ENCODE assay signal across 8 cellular contexts in the genomic region with DNA sequence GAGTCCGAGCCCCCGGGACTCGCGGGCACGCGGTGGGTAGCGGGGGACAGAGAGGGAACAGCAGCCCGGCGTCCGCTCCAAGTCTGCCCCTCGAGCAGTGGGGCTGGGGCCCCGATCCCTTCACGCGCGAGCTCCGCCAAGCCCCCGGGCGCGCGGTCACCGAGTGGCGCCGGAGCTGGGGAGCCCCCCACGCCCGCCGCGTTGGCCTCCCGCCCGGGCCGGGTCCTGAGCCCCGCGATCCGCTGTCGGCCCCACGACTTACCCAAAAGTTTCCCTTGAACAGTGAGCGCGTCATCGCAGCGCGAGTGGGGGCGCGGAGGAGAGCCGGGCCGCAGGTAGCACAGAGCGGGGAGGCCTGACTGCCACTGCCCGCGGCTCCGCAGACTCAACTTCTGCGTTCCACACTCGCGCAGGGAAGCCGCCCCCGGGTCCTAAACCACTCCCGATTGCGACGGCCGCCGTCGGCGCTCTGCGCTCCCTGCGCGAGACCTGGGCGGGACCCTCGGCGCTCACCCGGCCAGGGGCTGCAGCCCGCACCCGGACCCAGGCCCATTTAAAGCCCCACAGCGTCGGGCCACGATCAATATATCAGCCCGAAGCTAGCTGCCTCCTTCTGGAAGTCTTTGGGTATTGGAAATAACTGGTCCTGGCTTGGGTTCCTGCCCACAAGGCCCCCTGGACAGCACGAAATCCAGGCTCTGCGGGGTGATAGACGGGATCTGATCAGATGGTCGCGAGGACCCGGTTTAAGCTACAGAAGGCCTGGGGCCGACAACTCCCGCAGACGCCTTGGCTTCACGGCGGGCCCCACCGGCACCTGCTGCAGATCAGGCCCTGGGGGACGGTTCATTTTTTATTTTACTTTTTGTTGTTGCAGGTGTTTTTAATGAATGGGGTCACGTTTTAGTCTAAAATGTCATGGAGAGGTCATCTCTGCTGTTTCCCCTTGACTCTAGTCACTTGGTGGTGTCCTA. TPM values are rescaled to one million over a fixed set of nuclear protein-coding genes. Genes with fewer than 3 reads are reported as not detected.
A peak's percentile ranks its signal among the peaks of the same experiment; 100 is the strongest.
DNase-seq lines count a peak whose midpoint lies in the region; ATAC-seq and TF ChIP-seq lines count a peak whose summit lies in the region.

A gene with protein sequence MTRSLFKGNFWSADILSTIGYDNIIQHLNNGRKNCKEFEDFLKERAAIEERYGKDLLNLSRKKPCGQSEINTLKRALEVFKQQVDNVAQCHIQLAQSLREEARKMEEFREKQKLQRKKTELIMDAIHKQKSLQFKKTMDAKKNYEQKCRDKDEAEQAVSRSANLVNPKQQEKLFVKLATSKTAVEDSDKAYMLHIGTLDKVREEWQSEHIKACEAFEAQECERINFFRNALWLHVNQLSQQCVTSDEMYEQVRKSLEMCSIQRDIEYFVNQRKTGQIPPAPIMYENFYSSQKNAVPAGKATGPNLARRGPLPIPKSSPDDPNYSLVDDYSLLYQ (minus strand): TSS at position 367 of the 974 bp plus-strand sequence. CDS start 72 bp downstream, at position 295.

- H3K4me1 ChIP-seq in GM23338 (ENCODE audit: insufficient read depth): no peaks in the 10 kb centered on the region
- H3K4me1 ChIP-seq in lung (ENCODE audit: control insufficient read depth in 2 of 2, insufficient read depth in 2 of 2, low read length in 2 of 2): peaks cover 0 to 5% of the 10 kb centered on the region in 2 donors
- 0 out of 2 replicates have a peak, but pooled peaks cover 3% of the 10 kb centered on the region for H3K4me1 ChIP-seq in PC-9 (replicated peaks; ENCODE audit: insufficient read depth)

- no peak within 1 kb of the TSS for H3K27ac ChIP-seq in GM23338 (ENCODE audit: low read depth)
- H3K27ac ChIP-seq in lung (ENCODE audit: low read depth in 1 of 2, low read length in 1 of 2): peak within 1 kb of the TSS in 1 of 2 donors; percentile 3
- no peak within 1 kb of the TSS for H3K27ac ChIP-seq in PC-9

- H3K4me2 ChIP-seq in GM23338 (peak within 1 kb of the TSS; percentile 88), PC-9 (no peak within 1 kb of the TSS)

- TF ChIP-seq CTCF in GM23338 (conservative IDR thresholded peaks at IDR 0.05; ENCODE audit: low read depth in 2 of 2) (no peak), lung (IDR thresholded peaks at IDR 0.05; ENCODE audit: control extremely low read depth, extremely low read depth) (no peak), PC-9 (conservative IDR thresholded peaks at IDR 0.05) (no peak)

- ATAC-seq in GM23338: peak; percentile 78
- peak; percentile 88 for ATAC-seq in lung (ENCODE audit: insufficient read depth, low FRiP score)

- H3K9me2 ChIP-seq in GM23338 (ENCODE audit: insufficient read depth): no peaks in the 10 kb centered on the region
- H3K9me2 ChIP-seq in PC-9 (ENCODE audit: insufficient read depth): no peaks in the 10 kb centered on the region

- DNase-seq in EH (ENCODE audit: low read depth) (peak; percentile 71), GM23338 (ENCODE audit: low spot score) (peak; percentile 72), MV-4-11 (lab: John Stamatoyannopoulos, UW) (peak; percentile 51), dermis blood vessel endothelial cell (peak; percentile 62), lung (ENCODE audit: low spot score) (peak; percentile 78), PC-9 (no peak)
- DNase-seq in activated CD4-positive, alpha-beta T cell treated with anti-CD3 and anti-CD28 coated beads, Interleukin-2, amount 50 U/mL, for 1 hour: peak; percentile 70
- peak; percentile 44 to 61 (median 44) for DNase-seq in stimulated activated CD4-positive, alpha-beta T cell treated with anti-CD3 and anti-CD28 coated beads, TNF-alpha, amount 100 ng/mL, for 48 hours (ENCODE audit: low read depth in 3 of 3)

- H3K4me1 Mint-ChIP-seq in GM23338: peaks cover 2% of the 10 kb centered on the region; the same call in 2 of the 3 replicates

- POLR2A ChIA-PET in PC-9 (lab: Charles Lee; ENCODE audit: unreplicated experiment): no interaction called here

- H3K9me3 ChIP-seq in lung (ENCODE audit: control insufficient read depth in 2 of 2, insufficient read depth in 1 of 2, low read length in 1 of 2) (no peaks in the 10 kb centered on the region), PC-9 (ENCODE audit: insufficient read depth, low read depth) (0 out of 2 replicates have a peak, but pooled peaks cover 3% of the 10 kb centered on the region)

- peak within 1 kb of the TSS; percentile 77 for H3K4me3 Mint-ChIP-seq in GM23338

- intact Hi-C loops in PC-9 (cut with micrococcal nuclease; ENCODE audit: unreplicated experiment): loop anchor here (5.0 kb wide), 2 partner anchors 100 to 405 kb away; no protein-coding TSS in a partner anchor

- peaks cover 5% of the 10 kb centered on the region; the same call in 1 of the 3 replicates for H3K36me3 Mint-ChIP-seq in GM23338 (ENCODE audit: low read depth)

- no TSS peak for BruUV-seq in PC-9 (replicated peaks; lab: Mats Ljungman, UMichigan)

- H3K4me3 ChIP-seq in GM23338: peak within 1 kb of the TSS; percentile 81
- peak within 1 kb of the TSS; percentile 66 for H3K4me3 ChIP-seq in lung
- H3K4me3 ChIP-seq in PC-9: no peak within 1 kb of the TSS

- H3F3A ChIP-seq in GM23338 (replicated peaks; ENCODE audit: low read depth) (peaks cover 7% of the 10 kb centered on the region; the same call in 1 of the 2 replicates), PC-9 (ENCODE audit: insufficient read depth, low read depth) (peaks cover 13% of the 10 kb centered on the region; the same call in 1 of the 2 replicates)

- 8 to 12% methylated on average over 64 to 87 of the region's 87 CpGs for WGBS in lung, 2 donors

- H2AFZ ChIP-seq in GM23338 (peak within 1 kb of the TSS; percentile 98), PC-9 (no peak within 1 kb of the TSS)

- no peaks in the 10 kb centered on the region for H3K9me3 Mint-ChIP-seq in GM23338

- no peak within 1 kb of the TSS for H3K27ac Mint-ChIP-seq in GM23338

- H3K27me3 ChIP-seq in GM23338 (ENCODE audit: insufficient read depth): peaks cover 39% of the 10 kb centered on the region
- no peaks in the 10 kb centered on the region for H3K27me3 ChIP-seq in lung (ENCODE audit: control insufficient read depth, insufficient read depth)
- H3K27me3 ChIP-seq in PC-9 (ENCODE audit: insufficient read depth, low read depth): no peaks in the 10 kb centered on the region

- H3K27me3 Mint-ChIP-seq in GM23338 (ENCODE audit: insufficient read depth, low read depth, poor library complexity): peaks cover 32% of the 10 kb centered on the region

- no peaks in the 10 kb centered on the region for H3K36me3 ChIP-seq in GM23338 (ENCODE audit: insufficient read depth)
- H3K36me3 ChIP-seq in lung (ENCODE audit: control insufficient read depth in 2 of 2, insufficient read depth in 2 of 2, low read length in 2 of 2): no peaks in the 10 kb centered on the region
- no peaks in the 10 kb centered on the region for H3K36me3 ChIP-seq in PC-9 (ENCODE audit: low read depth)

- peaks cover 15% of the 10 kb centered on the region for H4K20me1 ChIP-seq in GM23338 (replicated peaks; ENCODE audit: insufficient read depth)
- H4K20me1 ChIP-seq in PC-9 (ENCODE audit: insufficient read depth): no peaks in the 10 kb centered on the region

- H3K79me2 ChIP-seq in GM23338 (replicated peaks; ENCODE audit: insufficient read depth) (no peaks in the 10 kb centered on the region), PC-9 (ENCODE audit: low read depth) (no peaks in the 10 kb centered on the region)

- CTCF ChIA-PET in PC-9 (lab: Charles Lee): no interaction called here

TF ChIP-seq in GM23338, 12 proteins besides CTCF, POLR2A, EP300 and RAD21:
- TF ChIP-seq EZH2 (IDR thresholded peaks at IDR 0.05; ENCODE audit: low read depth, unreplicated experiment) (peak; percentile 9), JUNB (IDR thresholded peaks at IDR 0.05; ENCODE audit: unreplicated experiment) (no peak), CREB1 (CRISPR knock-in tag; IDR thresholded peaks at IDR 0.05; ENCODE audit: low read depth) (peak; percentile 21; the same call in 1 of the 2 replicates), NANOG (IDR thresholded peaks at IDR 0.05; ENCODE audit: borderline replicate concordance) (no peak)

RNA-seq across cellular contexts. Expression of the gene that starts here (rescaled TPM):
- 1.3 and 2.6 TPM in 2 replicates for total RNA-seq in GM23338 (2014; rRNA removed; shearing (Covaris generic))
- 1.1 and 1.4 TPM in 2 replicates for polyA plus RNA-seq in GM23338 (2016; fragmentation: Nextera tagmentation; extraction: Ambion mirVana)
- 0.56 and 0.68 TPM in 2 replicates for total RNA-seq in dermis blood vessel endothelial cell
- total RNA-seq in lung: 10 to 100 TPM; 11.2 to 14.4 TPM
- 10 to 100 TPM in 1 of 2 donors, 1 to 10 TPM in 1; 7.5 to 49.1 TPM for polyA plus RNA-seq in lung
- total RNA-seq in PC-9 (2021): not detected in 2 replicates

Comparison
In these comparisons a context has a peak if more than half of its experiments do, and no peak if none do; other contexts are left out.
1. Peak in DNase-seq in dermis blood vessel endothelial cell; RNA of the gene not detected or under 1 TPM.
2. DNase-seq: peak in EH (single experiment), GM23338 (single experiment), MV-4-11 (single experiment), activated CD4-positive, alpha-beta T cell treated with anti-CD3 and anti-CD28 coated beads, Interleukin-2, amount 50 U/mL, for 1 hour (single experiment), lung (single experiment) and stimulated activated CD4-positive, alpha-beta T cell treated with anti-CD3 and anti-CD28 coated beads, TNF-alpha, amount 100 ng/mL, for 48 hours (3 of 3); none in PC-9 (0 of 2).